ENCODE assay signal across 17 cellular contexts in the genomic region with DNA sequence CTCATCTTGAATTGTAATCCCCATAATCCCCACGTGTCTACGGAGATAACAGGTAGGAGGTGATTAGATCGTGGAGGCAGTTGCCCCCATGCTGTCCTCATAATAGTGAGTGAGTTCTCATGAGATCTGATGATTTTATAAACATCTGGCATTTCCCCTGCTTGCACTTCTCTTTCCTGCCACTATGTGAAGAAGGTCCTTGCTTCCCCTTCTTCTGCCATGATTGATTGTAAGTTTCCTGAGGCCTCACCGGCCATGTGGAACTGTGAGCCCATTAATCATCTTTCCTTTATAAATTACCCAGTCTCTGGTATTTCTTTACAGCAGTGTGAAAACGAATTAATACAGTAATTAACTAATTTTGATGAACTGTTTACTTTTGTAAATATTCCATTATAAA.
DNase-seq lines count a peak whose midpoint lies in the region; ATAC-seq and TF ChIP-seq lines count a peak whose summit lies in the region.
"Had no signal": no experiment of that assay in that cellular context is flagged by ENCODE, and none has a peak within 500 bp of the region (broad histone marks: within the 10 kb centered on the region; RNA-seq: fewer than 3 reads in every experiment).

No MANE protein-coding gene starts in this region.

- no peaks in the 10 kb centered on the region for H4K20me1 ChIP-seq in H9 (ENCODE audit: control insufficient read depth, insufficient read depth, insufficient read length)
- H4K20me1 ChIP-seq in neural progenitor cell (ENCODE audit: low read depth), result no peaks in the 10 kb centered on the region

- no peak overlapping the region; a peak in 1 of 7 replicates for H3K27ac Mint-ChIP-seq in H9
- H3K27ac Mint-ChIP-seq in neural progenitor cell, result no peak overlapping the region
- no peak overlapping the region for H3K27ac Mint-ChIP-seq in activated T-cell treated with anti-CD3 and anti-CD28 coated beads, Interleukin-2, amount 50 U/mL, for 72 hours
- H3K27ac Mint-ChIP-seq: GM23338 had no signal

- no peaks in the 10 kb centered on the region for H3K23me2 ChIP-seq in H9 (ENCODE audit: insufficient read length, low read depth, low read length, poor library complexity, severe bottlenecking)

- H3K27me3 ChIP-seq in H9 (ENCODE audit: insufficient read depth, low read length), result no peaks in the 10 kb centered on the region
- no peaks in the 10 kb centered on the region for H3K27me3 ChIP-seq in brain microvascular endothelial cell (replicated peaks)
- H3K27me3 ChIP-seq in neural progenitor cell, result no peaks in the 10 kb centered on the region
- H3K27me3 ChIP-seq: MG63, SJSA1 had no signal

- in situ Hi-C loops in brain microvascular endothelial cell (cut with HindIII; ENCODE audit: low pct_ligation_motif_present, low sequenced_read_pairs), result no loop called here

- H2BK20ac ChIP-seq in H9 (ENCODE audit: low read depth, low read length, poor library complexity, severe bottlenecking), result no peak overlapping the region

- H3K4me3 Mint-ChIP-seq in H9 (no peak overlapping the region), neural progenitor cell (no peak overlapping the region)
- H3K4me3 Mint-ChIP-seq in activated T-cell treated with anti-CD3 and anti-CD28 coated beads, Interleukin-2, amount 50 U/mL, for 72 hours, result no peak overlapping the region
- H3K4me3 Mint-ChIP-seq: GM23338 had no signal

- H3K36me3 Mint-ChIP-seq in H9 (ENCODE audit: insufficient read depth in 1 of 3, low read depth in 3 of 3) (no peaks in the 10 kb centered on the region), neural progenitor cell (no peaks in the 10 kb centered on the region)
- H3K36me3 Mint-ChIP-seq in activated T-cell treated with anti-CD3 and anti-CD28 coated beads, Interleukin-2, amount 50 U/mL, for 72 hours (ENCODE audit: insufficient read depth in 2 of 2), result no peaks in the 10 kb centered on the region

- no peak overlapping the region for H3K4me3 ChIP-seq in brain microvascular endothelial cell (ENCODE audit: low read depth, low read length)
- no peak overlapping the region for H3K4me3 ChIP-seq in neural progenitor cell
- H3K4me3 ChIP-seq: GM23338, MG63, SJSA1 had no signal

- ATAC-seq in activated T-cell treated with anti-CD3 and anti-CD28 coated beads, Interleukin-2, amount 50 U/mL, for 72 hours (replicated peaks in 1 of 2), result no peak
- ATAC-seq: GM23338, HCT116, PC-3 had no signal

- H3K27ac ChIP-seq in C4-2B, result no peak overlapping the region
- H3K27ac ChIP-seq in H9 (ENCODE audit: insufficient read length, low read depth, low read length), result no peak overlapping the region
- no peak overlapping the region for H3K27ac ChIP-seq in brain microvascular endothelial cell
- H3K27ac ChIP-seq in neural progenitor cell, result no peak overlapping the region
- H3K27ac ChIP-seq: SJSA1 had no signal

- TF ChIP-seq CTCF in C4-2B (conservative IDR thresholded peaks at IDR 0.05), result peak; percentile 16; the same call in 1 of the 2 replicates
- TF ChIP-seq CTCF in H9 (conservative IDR thresholded peaks at IDR 0.05), result peak; percentile 48
- TF ChIP-seq CTCF in brain microvascular endothelial cell (IDR thresholded peaks at IDR 0.05; ENCODE audit: low read depth, low read length, missing control alignments), result peak; percentile 15
- TF ChIP-seq CTCF in neural progenitor cell (IDR thresholded peaks at IDR 0.05), result peak; percentile 16

- no peak overlapping the region for H3K14ac ChIP-seq in H9 (ENCODE audit: insufficient read depth, low read length)

- no peak overlapping the region for H2BK120ac ChIP-seq in H9 (ENCODE audit: low read depth, low read length, poor library complexity, severe bottlenecking)

- no peak overlapping the region for H2AK5ac ChIP-seq in H9 (ENCODE audit: insufficient read length, low read length)

- no peak overlapping the region for H3K18ac ChIP-seq in H9 (ENCODE audit: insufficient read length, low read depth, low read length)

- H3F3A ChIP-seq in neural progenitor cell (ENCODE audit: low read depth), result no peaks in the 10 kb centered on the region

- H3K36me3 ChIP-seq in brain microvascular endothelial cell (replicated peaks) (no peaks in the 10 kb centered on the region), neural progenitor cell (no peaks in the 10 kb centered on the region)
- H3K36me3 ChIP-seq: MG63, SJSA1 had no signal

- DNase-seq in H9, result no peak
- no peak for DNase-seq in brain microvascular endothelial cell
- DNase-seq in neural progenitor cell (ENCODE audit: low spot score), result no peak
- no peak for DNase-seq in activated T-cell treated with anti-CD3 and anti-CD28 coated beads, Interleukin-2, amount 50 U/mL, for 1 hour
- DNase-seq in activated T-cell treated with anti-CD3 and anti-CD28 coated beads, Interleukin-2, amount 50 U/mL, for 72 hours, result no peak
- DNase-seq in foreskin melanocyte, result no peak
- DNase-seq: C1 segment of cervical spinal cord, GDM1, Kasumi-1, MG63, NCI-H1092 treated with DMSO at 0.1 percent for 48 hours, NCI-H2081 treated with DMSO at 0.1 percent for 48 hours, PC-3 had no signal

- H3K23ac ChIP-seq in H9 (ENCODE audit: insufficient read length, low read depth, low read length), result no peak overlapping the region

- H3K4me2 ChIP-seq in H9 (ENCODE audit: insufficient read depth, insufficient read length, low read length) (no peak overlapping the region), neural progenitor cell (no peak overlapping the region)
- H3K4me2 ChIP-seq: GM23338 had no signal

- H3K27me3 Mint-ChIP-seq in H9 (ENCODE audit: low read depth), result no peaks in the 10 kb centered on the region; the same call in 1 of the 2 replicates
- peaks cover 4% of the 10 kb centered on the region for H3K27me3 Mint-ChIP-seq in neural progenitor cell (ENCODE audit: insufficient read depth, low read depth)
- H3K27me3 Mint-ChIP-seq in activated T-cell treated with anti-CD3 and anti-CD28 coated beads, Interleukin-2, amount 50 U/mL, for 72 hours (ENCODE audit: low read depth), result no peaks in the 10 kb centered on the region

- no peak overlapping the region for H2BK15ac ChIP-seq in H9 (ENCODE audit: low read depth, low read length)

- H3K9me3 Mint-ChIP-seq in H9 (peaks cover 0 to 2% of the 10 kb centered on the region in 2 experiments; a peak in 1 of 5 replicates), neural progenitor cell (no peaks in the 10 kb centered on the region)
- H3K9me3 Mint-ChIP-seq in activated T-cell treated with anti-CD3 and anti-CD28 coated beads, Interleukin-2, amount 50 U/mL, for 72 hours, result no peaks in the 10 kb centered on the region

- no peak overlapping the region for H2BK5ac ChIP-seq in H9 (ENCODE audit: insufficient read length, low read length)

- H4K8ac ChIP-seq in H9 (replicated peaks; ENCODE audit: insufficient read length, low read depth, low read length), result no peak overlapping the region

- H3K4ac ChIP-seq in H9 (ENCODE audit: low read depth, low read length), result no peak overlapping the region

- H3K79me2 ChIP-seq in H9 (ENCODE audit: insufficient read depth, low read length), result no peaks in the 10 kb centered on the region
- H3K79me2 ChIP-seq in neural progenitor cell (ENCODE audit: low read depth), result no peaks in the 10 kb centered on the region

- H3K9me3 ChIP-seq in H9 (ENCODE audit: control insufficient read depth, low read depth, low read length) (no peaks in the 10 kb centered on the region), neural progenitor cell (ENCODE audit: low read depth) (no peaks in the 10 kb centered on the region)
- H3K9me3 ChIP-seq: MG63, SJSA1 had no signal

- H4K91ac ChIP-seq in H9 (ENCODE audit: insufficient read length, low read depth, low read length), result no peak overlapping the region

- H3K56ac ChIP-seq in H9 (ENCODE audit: insufficient read length, low read depth, low read length), result no peak overlapping the region

- H3K4me1 Mint-ChIP-seq in H9, result no peaks in the 10 kb centered on the region
- H3K4me1 Mint-ChIP-seq in neural progenitor cell, result no peaks in the 10 kb centered on the region
- no peaks in the 10 kb centered on the region for H3K4me1 Mint-ChIP-seq in activated T-cell treated with anti-CD3 and anti-CD28 coated beads, Interleukin-2, amount 50 U/mL, for 72 hours (ENCODE audit: low read depth)
- H3K4me1 Mint-ChIP-seq: GM23338 had no signal

- H3K9ac ChIP-seq in H9 (ENCODE audit: extremely low read depth, insufficient read length, low read length) (no peak overlapping the region), neural progenitor cell (no peak overlapping the region)

- H2AFZ ChIP-seq in H9 (ENCODE audit: low read length) (no peak overlapping the region), neural progenitor cell (replicated peaks) (no peak overlapping the region)
- H2AFZ ChIP-seq: GM23338 had no signal

- no CpG with 5 or more reads among the region's 5 CpGs for WGBS in H9 (ENCODE audit: extremely low coverage, insufficient read length, low lambda C conversion rate)

- no peak overlapping the region for H4K5ac ChIP-seq in H9 (ENCODE audit: insufficient read length, low read depth, low read length)

- no peak overlapping the region for H2BK12ac ChIP-seq in H9 (ENCODE audit: insufficient read length, low read depth, low read length)

- H3K4me1 ChIP-seq in H9 (ENCODE audit: insufficient read depth, low read length), result no peaks in the 10 kb centered on the region
- no peaks in the 10 kb centered on the region for H3K4me1 ChIP-seq in neural progenitor cell
- H3K4me1 ChIP-seq: SJSA1 had no signal

- no peaks in the 10 kb centered on the region for H3K79me1 ChIP-seq in H9 (ENCODE audit: insufficient read depth, low read depth, low read length, poor library complexity, severe bottlenecking)

- no peak overlapping the region for H3T11ph ChIP-seq in H9 (ENCODE audit: low read length)
